In genomic region chr17:68011199-68011665, GRCh38 we compare ENCODE assay signal across 9 cellular contexts. TPM values are rescaled to one million over a fixed set of nuclear protein-coding genes. Genes with fewer than 3 reads are reported as not detected.
DNase-seq lines count a peak whose midpoint lies in the region; ATAC-seq, FAIRE-seq and TF ChIP-seq lines count a peak whose summit lies in the region.
"Had no signal": no experiment of that assay in that cellular context is flagged by ENCODE, and none has a peak within 500 bp of the region (broad histone marks: within the 10 kb centered on the region; RNA-seq: fewer than 3 reads in every experiment).

No MANE protein-coding gene starts in this region.

- TF ChIP-seq CTCF in astrocyte (IDR thresholded peaks at IDR 0.05; ENCODE audit: insufficient read depth, low read depth, low read length) = peak; percentile 35

- no peak overlapping the region for H3K27ac ChIP-seq in astrocyte (ENCODE audit: low read depth, low read length)

- no peaks in the 10 kb centered on the region for H3K36me3 ChIP-seq in astrocyte (ENCODE audit: insufficient read depth, low read length)

- no peak overlapping the region for H3K4me3 ChIP-seq in astrocyte (ENCODE audit: insufficient read depth, low read depth, low read length)

- H3K27me3 Mint-ChIP-seq in T-helper 17 cell (no peaks in the 10 kb centered on the region), astrocyte (ENCODE audit: low read depth, unreplicated experiment) (peaks cover 15% of the 10 kb centered on the region)

- H3K4me1 ChIP-seq in astrocyte (ENCODE audit: insufficient read depth, low read length) = no peaks in the 10 kb centered on the region

- H3K27me3 ChIP-seq in astrocyte (ENCODE audit: insufficient read depth, low read length) = no peaks in the 10 kb centered on the region

- H3K4me3 Mint-ChIP-seq in T-helper 17 cell = peak overlapping the region; percentile 73
- H3K4me3 Mint-ChIP-seq in astrocyte (ENCODE audit: unreplicated experiment) = no peak overlapping the region

- H3K9ac ChIP-seq in astrocyte (ENCODE audit: low read length) = no peak overlapping the region

- no peaks in the 10 kb centered on the region for H3K9me3 Mint-ChIP-seq in astrocyte (ENCODE audit: unreplicated experiment)

- peak; percentile 54 for DNase-seq in Daoy (ENCODE audit: low read depth)
- peak; percentile 43 to 60 (median 59) for DNase-seq in T-helper 17 cell
- DNase-seq in astrocyte (ENCODE audit: low read depth) = no peak
- peak; percentile 86 for DNase-seq in islet precursor cell
- DNase-seq in stimulated activated CD4-positive, alpha-beta T cell treated with anti-CD3 and anti-CD28 coated beads, Interleukin-4, amount 100 ng/mL, for 24 hours = peak; percentile 66
- no peak for DNase-seq in dedifferentiated amniotic fluid mesenchymal stem cell (ENCODE audit: extremely low spot score)
- no peak for DNase-seq in NCI-H2196 (lab: John Stamatoyannopoulos, UW; ENCODE audit: unreplicated experiment)

- no peaks in the 10 kb centered on the region for H3K79me2 ChIP-seq in astrocyte (ENCODE audit: insufficient read depth, low read length)

- H3K27ac Mint-ChIP-seq in T-helper 17 cell = no peak overlapping the region
- H3K27ac Mint-ChIP-seq in astrocyte (ENCODE audit: unreplicated experiment) = no peak overlapping the region

- H3K9me3 ChIP-seq in T-helper 17 cell (ENCODE audit: control insufficient read depth, low read length, poor library complexity, severe bottlenecking) = no peaks in the 10 kb centered on the region
- H3K9me3 ChIP-seq in astrocyte (ENCODE audit: insufficient read depth, low read depth, low read length) = no peaks in the 10 kb centered on the region

- no peak overlapping the region for H2AFZ ChIP-seq in astrocyte (ENCODE audit: low read depth, low read length)

- ATAC-seq in HG03432 (IDR thresholded peaks at IDR 0.05; ENCODE audit: unreplicated experiment) (peak; percentile 59), T-helper 17 cell (peak; percentile 85)

- no peak for FAIRE-seq in astrocyte (lab: Jason Lieb, UNC)
- FAIRE-seq: TTC549 had no signal

- no peak overlapping the region for H3K4me2 ChIP-seq in astrocyte (ENCODE audit: low read length)

- no peaks in the 10 kb centered on the region for H4K20me1 ChIP-seq in astrocyte (ENCODE audit: insufficient read depth, low read length)

- peaks cover 5% of the 10 kb centered on the region for H3K4me1 Mint-ChIP-seq in T-helper 17 cell
- H3K4me1 Mint-ChIP-seq in astrocyte (ENCODE audit: low read depth, unreplicated experiment) = no peaks in the 10 kb centered on the region

- H3K36me3 Mint-ChIP-seq in T-helper 17 cell (ENCODE audit: low read depth) = no peaks in the 10 kb centered on the region
- H3K36me3 Mint-ChIP-seq in astrocyte (ENCODE audit: low read depth, unreplicated experiment) = no peaks in the 10 kb centered on the region

RNA-seq across cellular contexts. Expression of gene C17orf58, which starts 15.0 kb away (rescaled TPM):
- total RNA-seq in Daoy (2014; rRNA removed; shearing (Covaris generic)) = 27.9 and 32.7 TPM in 2 replicates
- total RNA-seq in T-helper 17 cell (under 1 TPM; 0.37 to 0.55 TPM), astrocyte (8.5 and 9.2 TPM in 2 replicates)

RNA-seq across cellular contexts. Expression of gene KPNA2, which starts 24.3 kb away (rescaled TPM):
- total RNA-seq in Daoy (2014; rRNA removed; shearing (Covaris generic)) = 475 and 524 TPM in 2 replicates
- total RNA-seq in T-helper 17 cell (10 to 100 TPM; 65.2 to 83.6 TPM), astrocyte (183 and 208 TPM in 2 replicates)

Comparison
In these comparisons a context has a peak if more than half of its experiments do, and no peak if none do; other contexts are left out.
1. DNase-seq: peak in Daoy (single experiment), T-helper 17 cell (3 of 3), islet precursor cell (single experiment) and stimulated activated CD4-positive, alpha-beta T cell treated with anti-CD3 and anti-CD28 coated beads, Interleukin-4, amount 100 ng/mL, for 24 hours (single experiment); none in astrocyte (single experiment), dedifferentiated amniotic fluid mesenchymal stem cell (single experiment) and NCI-H2196 (single experiment).